In genomic region chr17:58515286-58515685, GRCh38 we compare ENCODE assay signal across 10 cellular contexts. TPM values are rescaled to one million over a fixed set of nuclear protein-coding genes. Genes with fewer than 3 reads are reported as not detected.
DNase-seq lines count a peak whose midpoint lies in the region; ATAC-seq and TF ChIP-seq lines count a peak whose summit lies in the region.
"Had no signal": no experiment of that assay in that cellular context is flagged by ENCODE, and none has a peak within 500 bp of the region (broad histone marks: within the 10 kb centered on the region; RNA-seq: fewer than 3 reads in every experiment).

No MANE protein-coding gene starts in this region.

- H3K27me3 ChIP-seq in body of pancreas (no peaks in the 10 kb centered on the region), mesendoderm (ENCODE audit: insufficient read depth, low read length, poor library complexity) (no peaks in the 10 kb centered on the region), transverse colon (no peaks in the 10 kb centered on the region)

- H3K9me3 ChIP-seq in body of pancreas (no peaks in the 10 kb centered on the region), transverse colon (no peaks in the 10 kb centered on the region)

- H2AK5ac ChIP-seq in mesendoderm (ENCODE audit: low read length), result no peak overlapping the region

- H3K79me1 ChIP-seq in mesendoderm (ENCODE audit: low read length), result peaks cover 13% of the 10 kb centered on the region

- no peak overlapping the region for H3K23ac ChIP-seq in mesendoderm (ENCODE audit: low read length)

- no peaks in the 10 kb centered on the region for H3K9me3 Mint-ChIP-seq in activated naive CD4-positive, alpha-beta T cell treated with anti-CD3 and anti-CD28 coated beads, Interleukin-2, amount 50 U/mL, for 24 hours

- intact Hi-C loops in body of pancreas (cut with DNase I) (no loop called here), transverse colon (cut with DNase I; ENCODE audit: low total_unique reads) (loop anchor here (5.0 to 10.0 kb wide), 2 partner anchors 117 to 490 kb away; no protein-coding TSS in a partner anchor)

- H3K4me1 ChIP-seq in body of pancreas, result peaks cover 33% of the 10 kb centered on the region
- H3K4me1 ChIP-seq in mesendoderm (ENCODE audit: control insufficient read depth, low read depth, low read length), result peaks cover 4% of the 10 kb centered on the region
- peaks cover 19 to 58% (median 34%) of the 10 kb centered on the region in 4 donors for H3K4me1 ChIP-seq in transverse colon

- H3K18ac ChIP-seq in mesendoderm (ENCODE audit: low read length), result no peak overlapping the region

- H2BK120ac ChIP-seq in mesendoderm (ENCODE audit: low read depth, low read length), result no peak overlapping the region

- no peak overlapping the region for H3K4ac ChIP-seq in mesendoderm (ENCODE audit: low read depth, low read length)

- no peaks in the 10 kb centered on the region for H3K27me3 Mint-ChIP-seq in activated naive CD4-positive, alpha-beta T cell treated with anti-CD3 and anti-CD28 coated beads, Interleukin-2, amount 50 U/mL, for 24 hours

- peak overlapping the region; percentile 66 for H3K9ac ChIP-seq in mesendoderm (ENCODE audit: low read length)

- TF ChIP-seq CTCF in body of pancreas (IDR thresholded peaks at IDR 0.05) (no peak), transverse colon (IDR thresholded peaks at IDR 0.05) (no peak)

- DNase-seq in activated naive CD4-positive, alpha-beta T cell treated with Interleukin-2 at 50 U/mL for 16 hours, result no peak
- DNase-seq in body of pancreas (no peak), mesendoderm (no peak), transverse colon (no peak), SK-N-DZ (ENCODE audit: low spot score) (no peak), LoVo (ENCODE audit: low spot score) (no peak)
- DNase-seq: posterior cingulate gyrus had no signal

- peaks cover 17% of the 10 kb centered on the region for H3K36me3 Mint-ChIP-seq in activated naive CD4-positive, alpha-beta T cell treated with anti-CD3 and anti-CD28 coated beads, Interleukin-2, amount 50 U/mL, for 24 hours

- peaks cover 50% of the 10 kb centered on the region for H3K4me1 Mint-ChIP-seq in activated naive CD4-positive, alpha-beta T cell treated with anti-CD3 and anti-CD28 coated beads, Interleukin-2, amount 50 U/mL, for 24 hours

- no peak overlapping the region for H4K8ac ChIP-seq in mesendoderm (ENCODE audit: low read depth, low read length)

- WGBS in body of pancreas, 2 donors, result 54 to 58% methylated on average over 2 of the region's 2 CpGs
- no CpG with 5 or more reads among the region's 2 CpGs for WGBS in mesendoderm (ENCODE audit: extremely low coverage, insufficient coverage, low lambda C conversion rate)
- 65 to 70% methylated on average over 2 of the region's 2 CpGs for WGBS in transverse colon (ENCODE audit: low coverage in 1 of 2), 2 donors

- H3K27ac ChIP-seq in body of pancreas, result peak overlapping the region in 3 of 4 donors; percentile 59 to 75 (median 62)
- no peak overlapping the region for H3K27ac ChIP-seq in mesendoderm (ENCODE audit: low read depth, low read length)
- H3K27ac ChIP-seq in transverse colon, result peak overlapping the region; percentile 67 to 92 (median 80)

- H3K79me2 ChIP-seq in mesendoderm (ENCODE audit: control insufficient read depth, insufficient read depth, low read length), result peaks cover 2% of the 10 kb centered on the region

- H4K5ac ChIP-seq in mesendoderm (ENCODE audit: low read length), result no peak overlapping the region

- H3K36me3 ChIP-seq in body of pancreas (replicated peaks in 1 of 2; ENCODE audit: insufficient read depth in 1 of 2, low read depth in 2 of 2), result peaks cover 0 to 9% of the 10 kb centered on the region in 2 donors
- H3K36me3 ChIP-seq in mesendoderm (ENCODE audit: control insufficient read depth, insufficient read depth, low read length), result peaks cover 3% of the 10 kb centered on the region
- peaks cover 0 to 26% (median 7%) of the 10 kb centered on the region in 4 donors for H3K36me3 ChIP-seq in transverse colon

- in situ Hi-C loops in transverse colon (cut with MboI; ENCODE audit: low pct_ligation_motif_present in 1 of 4, low pct_unique_long_range_greater_than_20kb in 1 of 4, low sequenced_read_pairs in 3 of 4), result no loop called here

- peak overlapping the region; percentile 84 for H3K56ac ChIP-seq in mesendoderm (ENCODE audit: low read length)

- ATAC-seq in body of pancreas (no peak), HG03469 (IDR thresholded peaks at IDR 0.05; ENCODE audit: unreplicated experiment) (no peak)

- no peak overlapping the region for H2BK5ac ChIP-seq in mesendoderm (ENCODE audit: low read length)

- H3K4me2 ChIP-seq in mesendoderm (ENCODE audit: low read length), result peak overlapping the region; percentile 53

- H2BK15ac ChIP-seq in mesendoderm (replicated peaks; ENCODE audit: low read depth), result no peak overlapping the region

- no peak for TF ChIP-seq EP300 in transverse colon (IDR thresholded peaks at IDR 0.05; ENCODE audit: low read depth)

- H3K27ac Mint-ChIP-seq in activated naive CD4-positive, alpha-beta T cell treated with anti-CD3 and anti-CD28 coated beads, Interleukin-2, amount 50 U/mL, for 24 hours, result peak overlapping the region; percentile 81

- TF ChIP-seq POLR2A in body of pancreas (IDR thresholded peaks at IDR 0.05) (no peak), transverse colon (IDR thresholded peaks at IDR 0.05) (no peak)

- H3K4me3 ChIP-seq in body of pancreas (no peak overlapping the region), mesendoderm (ENCODE audit: low read length) (no peak overlapping the region), transverse colon (no peak overlapping the region)

- peak overlapping the region; percentile 78 for H3K4me3 Mint-ChIP-seq in activated naive CD4-positive, alpha-beta T cell treated with anti-CD3 and anti-CD28 coated beads, Interleukin-2, amount 50 U/mL, for 24 hours

RNA-seq across cellular contexts. Expression of gene MTMR4, which starts 0.8 kb away (rescaled TPM):
- total RNA-seq in body of pancreas (10 to 100 TPM; 21.3 to 39.6 TPM), transverse colon (10 to 100 TPM; 43.2 to 79.6 (median 53.1) TPM)
- 10.5 TPM for polyA plus RNA-seq in mesendoderm (2013, experiment 1 of 2)
- 10.3 TPM for polyA plus RNA-seq in mesendoderm (2013, experiment 2 of 2)
- polyA plus RNA-seq in SK-N-DZ (2014; cell fraction: cytosol; rRNA removed), result 55.1 and 83.0 TPM in 2 replicates
- polyA plus RNA-seq in SK-N-DZ (2014; cell fraction: nucleus; rRNA removed), result 132 and 170 TPM in 2 replicates

RNA-seq across cellular contexts. Expression of gene HSF5, which starts 27.1 kb away (rescaled TPM):
- total RNA-seq in body of pancreas, result not detected
- polyA plus RNA-seq in mesendoderm (2013, experiment 1 of 2), result not detected
- not detected for polyA plus RNA-seq in mesendoderm (2013, experiment 2 of 2)
- under 1 TPM in 1 of 4 donors, not detected in 3; 0.16 TPM for total RNA-seq in transverse colon
- not detected in 2 replicates for polyA plus RNA-seq in SK-N-DZ (2014; cell fraction: cytosol; rRNA removed)
- not detected in 2 replicates for polyA plus RNA-seq in SK-N-DZ (2014; cell fraction: nucleus; rRNA removed)
- total RNA-seq: subcutaneous adipose tissue had no signal
